Comparison of ENCODE assay signal across 21 cellular contexts in the genomic region with DNA sequence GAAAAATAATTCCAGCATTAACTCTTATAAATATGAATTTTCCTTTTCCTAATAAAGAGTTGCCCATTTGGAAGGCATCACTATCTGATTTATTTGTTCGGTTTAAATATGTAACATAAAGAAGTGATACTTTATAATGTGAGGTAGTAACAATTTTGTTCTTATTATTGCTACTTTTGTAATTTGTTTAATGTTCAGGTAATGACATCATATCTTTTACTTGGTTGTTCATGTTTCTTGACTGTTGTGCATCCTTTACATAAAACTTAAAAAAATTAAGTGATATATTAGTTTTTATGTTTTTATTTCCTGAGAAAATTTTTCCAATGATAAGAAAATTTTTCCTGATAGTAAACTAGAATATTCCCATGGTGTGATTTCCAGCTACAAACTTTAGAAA.
DNase-seq lines count a peak whose midpoint lies in the region; ATAC-seq, FAIRE-seq and TF ChIP-seq lines count a peak whose summit lies in the region.
"Had no signal": no experiment of that assay in that cellular context is flagged by ENCODE, and none has a peak within 500 bp of the region (broad histone marks: within the 10 kb centered on the region; RNA-seq: fewer than 3 reads in every experiment).

No MANE protein-coding gene starts in this region.

- DNase-seq in HCT116 (ENCODE audit: low read depth, low spot score) = no peak
- DNase-seq in frontal cortex (ENCODE audit: low spot score in 2 of 2) = no peak
- no peak for DNase-seq in neural progenitor cell (ENCODE audit: low spot score)
- no peak for DNase-seq in HK-2 (ENCODE audit: unreplicated experiment)
- no peak for DNase-seq in PC-3
- DNase-seq: 8988T; Caco-2; CD4-positive, CD25-positive, alpha-beta regulatory T cell; CD8-positive, alpha-beta T cell; DMS153; DND-41; GDM1; GM23248; HCEC 1CT; HFFc6 had no signal

- H3K27ac ChIP-seq in HCT116 (ENCODE audit: low read depth, low read length) (no peak overlapping the region), neural progenitor cell (no peak overlapping the region), PC-3 (ENCODE audit: low read length) (no peak overlapping the region)
- H3K27ac ChIP-seq: BLaER1, C4-2B, GM23248 had no signal

- ATAC-seq in HCT116 (no peak), PC-3 (no peak)
- ATAC-seq: CD8-positive, alpha-beta T cell; GM12878 had no signal

- POLR2A ChIA-PET in HCT116 (lab: Charles Lee) (no interaction called here), PC-3 (lab: Charles Lee; ENCODE audit: unreplicated experiment) (no interaction called here)

- H3K4me1 ChIP-seq in HCT116 (ENCODE audit: control insufficient read depth in 1 of 2, insufficient read depth in 2 of 2, low read length in 2 of 2) (peaks cover 0 to 4% of the 10 kb centered on the region in 2 experiments; a peak in 2 of 4 replicates), neural progenitor cell (peaks cover 20% of the 10 kb centered on the region), PC-3 (ENCODE audit: insufficient read depth, low read length) (no peaks in the 10 kb centered on the region)
- H3K4me1 ChIP-seq: BLaER1, Caco-2 had no signal

- CTCF ChIA-PET in HCT116 (lab: Charles Lee) (no interaction called here), PC-3 (lab: Charles Lee) (no interaction called here)

- intact Hi-C loops in HCT116 (cut with micrococcal nuclease) (no loop called here), PC-3 (cut with micrococcal nuclease) (no loop called here)

- no peak overlapping the region for H3K4me3 Mint-ChIP-seq in neural progenitor cell
- H3K4me3 Mint-ChIP-seq: B cell; CD4-positive, CD25-positive, alpha-beta regulatory T cell; CD8-positive, alpha-beta T cell; HFFc6 had no signal

- FAIRE-seq in A204.1 (lab: Jason Lieb, UNC) (peak; percentile 32), frontal cortex (lab: Jason Lieb, UNC) (peak; percentile 78)
- FAIRE-seq: GM12878, GM19239 had no signal

- H3F3A ChIP-seq in neural progenitor cell (ENCODE audit: low read depth) (peaks cover 8% of the 10 kb centered on the region), PC-3 (ENCODE audit: low read length, unreplicated experiment) (no peaks in the 10 kb centered on the region)

- H3K9me3 ChIP-seq in HCT116 (ENCODE audit: control insufficient read depth in 1 of 2, insufficient read depth in 1 of 2, low read depth in 1 of 2, low read length in 2 of 2) = no peaks in the 10 kb centered on the region
- no peaks in the 10 kb centered on the region for H3K9me3 ChIP-seq in neural progenitor cell (ENCODE audit: low read depth)
- H3K9me3 ChIP-seq in PC-3 (ENCODE audit: low read length) = no peaks in the 10 kb centered on the region
- H3K9me3 ChIP-seq: Caco-2 had no signal

- H3K9ac ChIP-seq in HCT116 (ENCODE audit: low read length) (no peak overlapping the region), neural progenitor cell (no peak overlapping the region), PC-3 (ENCODE audit: low read length) (no peak overlapping the region)
- H3K9ac ChIP-seq: BLaER1, GM23248 had no signal

- H3K27me3 Mint-ChIP-seq in neural progenitor cell (ENCODE audit: insufficient read depth, low read depth) = no peaks in the 10 kb centered on the region
- H3K27me3 Mint-ChIP-seq: B cell had no signal

- BruUV-seq in HCT116 (replicated peaks; lab: Mats Ljungman, UMichigan) (no TSS peak), PC-3 (replicated peaks; lab: Mats Ljungman, UMichigan) (no TSS peak)

- no peaks in the 10 kb centered on the region for H3K79me2 ChIP-seq in HCT116 (ENCODE audit: insufficient read depth, low read length)
- no peaks in the 10 kb centered on the region for H3K79me2 ChIP-seq in neural progenitor cell (ENCODE audit: low read depth)
- no peaks in the 10 kb centered on the region for H3K79me2 ChIP-seq in PC-3 (ENCODE audit: low read length)

- H3K4me3 ChIP-seq in HCT116 (replicated peaks in 1 of 2; ENCODE audit: low read depth in 1 of 2, low read length in 2 of 2) = no peak overlapping the region
- H3K4me3 ChIP-seq in neural progenitor cell = no peak overlapping the region
- no peak overlapping the region for H3K4me3 ChIP-seq in PC-3 (ENCODE audit: low read length)
- H3K4me3 ChIP-seq: BLaER1, GM12878, GM23248 had no signal

- no peaks in the 10 kb centered on the region for H3K36me3 ChIP-seq in HCT116 (ENCODE audit: control insufficient read depth in 1 of 2, insufficient read depth in 2 of 2, low read length in 2 of 2)
- no peaks in the 10 kb centered on the region for H3K36me3 ChIP-seq in neural progenitor cell
- H3K36me3 ChIP-seq in PC-3 (ENCODE audit: low read depth, low read length) = no peaks in the 10 kb centered on the region
- H3K36me3 ChIP-seq: BLaER1 had no signal

- RAD21 ChIA-PET in HCT116 (lab: Charles Lee; ENCODE audit: low non-redundant PET in 1 of 2, low total read pairs in 2 of 2, uncharacterized antibody in 2 of 2, unreplicated experiment in 2 of 2) = no interaction called here

- peak overlapping the region; percentile 85 for H2AFZ ChIP-seq in HCT116 (ENCODE audit: low read depth, low read length, poor library complexity, severe bottlenecking)
- H2AFZ ChIP-seq in neural progenitor cell (replicated peaks) = no peak overlapping the region
- H2AFZ ChIP-seq in PC-3 (ENCODE audit: low read length) = no peak overlapping the region
- H2AFZ ChIP-seq: GM23248 had no signal

- no peaks in the 10 kb centered on the region for H3K36me3 Mint-ChIP-seq in neural progenitor cell
- H3K36me3 Mint-ChIP-seq: CD8-positive, alpha-beta T cell had no signal

- no peak overlapping the region for H3K27ac Mint-ChIP-seq in neural progenitor cell
- H3K27ac Mint-ChIP-seq: B cell; CD4-positive, CD25-positive, alpha-beta regulatory T cell; CD8-positive, alpha-beta T cell; HFFc6 had no signal

- H3K4me1 Mint-ChIP-seq in neural progenitor cell = peaks cover 16% of the 10 kb centered on the region
- H3K4me1 Mint-ChIP-seq: B cell; CD4-positive, CD25-positive, alpha-beta regulatory T cell had no signal

- H4K20me1 ChIP-seq in HCT116 (ENCODE audit: insufficient read depth) = 0 out of 2 replicates have a peak, but pooled peaks cover 4% of the 10 kb centered on the region
- H4K20me1 ChIP-seq in neural progenitor cell (ENCODE audit: low read depth) = no peaks in the 10 kb centered on the region
- no peaks in the 10 kb centered on the region for H4K20me1 ChIP-seq in PC-3 (ENCODE audit: low read length)
- H4K20me1 ChIP-seq: BLaER1 had no signal

- no peak for TF ChIP-seq POLR2A in HCT116 (IDR thresholded peaks at IDR 0.05; ENCODE audit: borderline replicate concordance, extremely low read depth, insufficient read depth, insufficient read length)

- no peak for TF ChIP-seq RAD21 in HCT116 (IDR thresholded peaks at IDR 0.05; ENCODE audit: low read depth)

- H3K9me3 Mint-ChIP-seq in neural progenitor cell = peaks cover 2% of the 10 kb centered on the region

- H3K4me2 ChIP-seq in HCT116 (ENCODE audit: low read length) (no peak overlapping the region; the same call in 1 of the 2 replicates), neural progenitor cell (no peak overlapping the region), PC-3 (ENCODE audit: low read length) (no peak overlapping the region)
- H3K4me2 ChIP-seq: BLaER1 had no signal

- TF ChIP-seq CTCF in HCT116 (IDR thresholded peaks at IDR 0.05 in 2 of 3, conservative IDR thresholded peaks at IDR 0.05 in 1 of 3; ENCODE audit: borderline replicate concordance in 1 of 3, insufficient read depth in 1 of 3, low read depth in 2 of 3, low read length in 2 of 3) (no peak), neural progenitor cell (IDR thresholded peaks at IDR 0.05) (no peak), PC-3 (conservative IDR thresholded peaks at IDR 0.05; ENCODE audit: low read depth, low read length) (no peak)

- no peaks in the 10 kb centered on the region for H3K27me3 ChIP-seq in HCT116 (ENCODE audit: insufficient read depth, low read length)
- no peaks in the 10 kb centered on the region for H3K27me3 ChIP-seq in neural progenitor cell
- no peaks in the 10 kb centered on the region for H3K27me3 ChIP-seq in PC-3 (ENCODE audit: low read length)
- H3K27me3 ChIP-seq: BLaER1 had no signal

- no peaks in the 10 kb centered on the region for H3K9me2 ChIP-seq in HCT116 (ENCODE audit: insufficient read depth)
- H3K9me2 ChIP-seq in PC-3 (replicated peaks; ENCODE audit: low read length) = no peaks in the 10 kb centered on the region

TF ChIP-seq in HCT116, 20 proteins besides CTCF, POLR2A, EP300 and RAD21:
- TF ChIP-seq ZBTB33 (IDR thresholded peaks at IDR 0.05; ENCODE audit: extremely low read depth, insufficient replicate concordance, low read length) (no peak), SIN3A (IDR thresholded peaks at IDR 0.05; ENCODE audit: low read depth) (no peak), ATF3 (IDR thresholded peaks at IDR 0.05) (no peak), YY1 (IDR thresholded peaks at IDR 0.05; ENCODE audit: extremely low read depth, insufficient replicate concordance, low read depth, low read length) (no peak)
